1 cellular context compared by ENCODE assay signal in genomic region chr5:134592141-134592746, GRCh38.
A peak's percentile ranks its signal among the peaks of the same experiment; 100 is the strongest.
TF ChIP-seq lines count a peak whose summit lies in the region.

No MANE protein-coding gene starts in this region.

TF ChIP-seq in WTC11, 78 proteins besides CTCF, POLR2A, EP300 and RAD21 (continued from another document):
- peak; percentile 45; the same call in 1 of the 2 replicates for TF ChIP-seq ARID4B (CRISPR knock-in tag; IDR thresholded peaks at IDR 0.05; ENCODE audit: borderline replicate concordance)
- TF ChIP-seq, protein P1, sequence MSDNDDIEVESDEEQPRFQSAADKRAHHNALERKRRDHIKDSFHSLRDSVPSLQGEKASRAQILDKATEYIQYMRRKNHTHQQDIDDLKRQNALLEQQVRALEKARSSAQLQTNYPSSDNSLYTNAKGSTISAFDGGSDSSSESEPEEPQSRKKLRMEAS (CRISPR knock-in tag; IDR thresholded peaks at IDR 0.05): 0 out of 2 replicates have a peak, but pooled peaks have one; percentile 23
- TF ChIP-seq NFE2L1 (CRISPR knock-in tag; IDR thresholded peaks at IDR 0.05): peak; percentile 97
- no peak for TF ChIP-seq EMX1 (CRISPR knock-in tag; IDR thresholded peaks at IDR 0.05)
- TF ChIP-seq IRF2 (CRISPR knock-in tag; IDR thresholded peaks at IDR 0.05; ENCODE audit: borderline replicate concordance, low read depth): no peak
- TF ChIP-seq TEAD4 (CRISPR knock-in tag; IDR thresholded peaks at IDR 0.05): no peak
